ENCODE assay signal across 8 cellular contexts in the genomic region with DNA sequence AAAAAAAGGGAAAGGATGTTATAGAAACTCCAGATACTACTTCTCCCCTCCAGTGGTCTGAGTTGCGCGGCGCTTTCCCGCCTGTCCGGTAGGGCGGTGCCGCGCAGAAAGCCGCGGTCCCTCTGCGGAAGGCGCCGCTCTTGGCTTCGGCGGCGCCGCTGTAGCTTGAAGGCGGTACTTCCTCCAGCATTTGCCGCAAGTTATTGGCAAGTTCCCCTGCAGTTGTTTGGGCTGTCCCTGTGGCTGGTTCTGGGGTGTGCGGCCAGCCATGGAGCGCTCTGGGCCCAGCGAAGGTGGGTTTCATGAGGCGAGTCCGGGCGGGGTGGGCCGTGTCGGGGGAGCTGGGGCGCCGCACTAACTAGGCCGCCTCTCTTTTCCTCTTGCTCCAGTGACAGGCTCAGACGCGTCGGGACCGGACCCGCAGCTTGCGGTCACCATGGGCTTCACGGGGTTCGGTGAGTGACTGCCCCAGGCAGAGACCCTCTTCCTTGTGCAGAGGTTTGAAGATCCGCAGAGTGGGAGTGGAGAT. TPM values are rescaled to one million over a fixed set of nuclear protein-coding genes. Genes with fewer than 3 reads are reported as not detected.
DNase-seq lines count a peak whose midpoint lies in the region; ATAC-seq and TF ChIP-seq lines count a peak whose summit lies in the region.
"Not testable (repeated sequence)": the region's sequence is repeated elsewhere in the genome, so short reads cannot be mapped to it uniquely, and the experiment has no call there.

A gene (plus strand): TSS at position 219 of the 529 bp plus-strand sequence. CDS start 50 bp downstream, at position 269.

- peak within 1 kb of the TSS; percentile 92 for H3K9ac ChIP-seq in adipocyte (ENCODE audit: low read length)

- H3K27me3 ChIP-seq in adipocyte (replicated peaks; ENCODE audit: control insufficient read depth, insufficient read depth, low read length); heart left ventricle; upper lobe of right lung: not testable (repeated sequence)

- H3K4me3 ChIP-seq in adipocyte (ENCODE audit: low read length) (peak within 1 kb of the TSS; percentile 91), heart left ventricle (peak within 1 kb of the TSS; percentile 78 to 97 (median 90)), upper lobe of right lung (peak within 1 kb of the TSS; percentile 88)

- TF ChIP-seq POLR2A in heart left ventricle (IDR thresholded peaks at IDR 0.05): peak in 1 of 2 donors; percentile 39

- ATAC-seq in HG02763 (IDR thresholded peaks at IDR 0.05; ENCODE audit: unreplicated experiment) (peak; percentile 99), heart left ventricle (peak; percentile 97 to 100 (median 99)), upper lobe of right lung (peak; percentile 100)

- H3K9me3 ChIP-seq in adipocyte (ENCODE audit: control insufficient read depth, low read length); heart left ventricle; upper lobe of right lung: not testable (repeated sequence)

- H3K4me1 ChIP-seq in adipocyte (ENCODE audit: control insufficient read depth, insufficient read depth, low read length); upper lobe of right lung: not testable (repeated sequence)
- peaks cover 0 to 18% (median 8%) of the 10 kb centered on the region in 12 donors for H3K4me1 ChIP-seq in heart left ventricle

- DNase-seq in NCI-H1417 (lab: John Stamatoyannopoulos, UW): peak; percentile 82 to 89 (median 88)
- peak; percentile 61 for DNase-seq in T follicular helper cell (ENCODE audit: low read depth)
- peak; percentile 91 for DNase-seq in adipocyte (ENCODE audit: low read depth)
- peak; percentile 83 to 92 (median 90) for DNase-seq in heart left ventricle
- peak; percentile 96 for DNase-seq in posterior vena cava (ENCODE audit: low spot score)
- peak; percentile 93 for DNase-seq in upper lobe of right lung

- WGBS in heart left ventricle, 4 donors: 0 to 1% (median 1%) methylated on average over 31 to 39 of the region's 39 CpGs

- H3K27ac ChIP-seq in heart left ventricle: peak within 1 kb of the TSS in 11 of 12 donors; percentile 23 to 76 (median 63)
- peak within 1 kb of the TSS; percentile 55 for H3K27ac ChIP-seq in upper lobe of right lung

- intact Hi-C loops in heart left ventricle (cut with DNase I): loop anchor here in 1 of 10 donors (1.0 kb wide), 1 partner anchor 8 kb away; a partner anchor contains a TSS
- intact Hi-C loops in posterior vena cava (cut with DNase I); upper lobe of right lung (cut with DNase I): not testable (repeated sequence)

- TF ChIP-seq CTCF in GM12874 (IDR thresholded peaks at IDR 0.05; ENCODE audit: insufficient read depth, low read depth, low read length) (peak; percentile 78), heart left ventricle (IDR thresholded peaks at IDR 0.05) (peak; percentile 30 to 78 (median 56)), upper lobe of right lung (IDR thresholded peaks at IDR 0.05) (peak; percentile 64)

- not testable (repeated sequence) for H3K36me3 ChIP-seq in adipocyte (ENCODE audit: control insufficient read depth, insufficient read depth, low read length, severe bottlenecking)
- H3K36me3 ChIP-seq in heart left ventricle (peaks cover 0 to 32% (median 29%) of the 10 kb centered on the region in 9 donors), upper lobe of right lung (peaks cover 35% of the 10 kb centered on the region)

RNA-seq across cellular contexts. Expression of the gene that starts here (rescaled TPM):
- total RNA-seq in heart left ventricle (10 to 100 TPM in 7 of 9 donors, 1 to 10 TPM in 2; 6.0 to 31.3 (median 16.9) TPM), posterior vena cava (10 to 100 TPM; 23.2 to 24.8 TPM), upper lobe of right lung (24.7 TPM)
- polyA plus RNA-seq in heart left ventricle: 10 to 100 TPM in 1 of 2 donors, 1 to 10 TPM in 1; 9.1 to 13.6 TPM

Comparison
In these comparisons a context has a peak if more than half of its experiments do, and no peak if none do; other contexts are left out.
1. Peak in every context shown above with its lines: DNase-seq, ATAC-seq, H3K4me3 ChIP-seq and H3K27ac ChIP-seq.